Comparison of ENCODE assay signal across 26 cellular contexts in the genomic region with DNA sequence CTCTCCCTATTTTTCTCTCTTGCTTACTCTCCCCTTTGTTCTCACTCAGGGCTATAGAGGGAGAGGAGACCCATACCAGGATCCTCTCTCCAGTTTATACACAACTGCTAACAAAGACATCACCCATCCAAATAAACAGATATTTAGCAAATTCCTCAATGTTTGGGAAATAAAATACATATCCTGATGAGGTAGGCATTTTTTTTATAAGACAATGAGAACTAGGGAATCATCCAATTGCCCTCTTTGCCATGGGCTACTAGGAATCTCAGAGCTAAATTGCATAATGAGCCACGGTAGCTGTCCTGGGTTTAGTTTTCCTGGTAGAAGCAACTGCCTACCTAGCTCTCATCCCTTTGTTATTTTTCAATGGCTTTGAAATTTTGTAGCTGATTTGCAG. TPM values are rescaled to one million over a fixed set of nuclear protein-coding genes. Genes with fewer than 3 reads are reported as not detected.
"Had no signal": no experiment of that assay in that cellular context is flagged by ENCODE, and none has a peak within 500 bp of the region (broad histone marks: within the 10 kb centered on the region; RNA-seq: fewer than 3 reads in every experiment).

No MANE protein-coding gene starts in this region.

- DNase-seq: natural killer cell; occipital lobe; ovary; psoas muscle; right cardiac atrium; spleen; stimulated activated CD4-positive, alpha-beta T cell treated with anti-CD3 and anti-CD28 coated beads, Interleukin-12 subunit alpha, Interleukin-12 subunit beta, amount 100 ng/mL, for 4 hours; stimulated activated CD4-positive, alpha-beta T cell treated with anti-CD3 and anti-CD28 coated beads, Interleukin-1b, Interleukin-23, amount 100 ng/mL, for 48 hours; stimulated activated CD4-positive, alpha-beta T cell treated with anti-CD3 and anti-CD28 coated beads, Interleukin-4, amount 100 ng/mL, for 1 hour; stimulated activated CD4-positive, alpha-beta T cell treated with anti-CD3 and anti-CD28 coated beads, Interleukin-4, amount 100 ng/mL, for 4 hours; stimulated activated CD8-positive, alpha-beta memory T cell treated with anti-CD3 and anti-CD28 coated beads, Interleukin-4, amount 100 ng/mL, for 48 hours; stimulated activated naive CD4-positive, alpha-beta T cell; substantia nigra; testis; tibial artery; transverse colon; upper lobe of right lung; uterus had no signal

- H3K27ac Mint-ChIP-seq: naive thymus-derived CD4-positive, alpha-beta T cell; natural killer cell; nephron; neural progenitor cell; progenitor cell of endocrine pancreas; stimulated activated memory B cell treated with anti-CD40 and anti-IgM and Interleukin-4, amounts not matched to agents 10 μg/mL and 1 μg/mL and 100 μg/mL, for 72 hours; stimulated activated naive CD8-positive, alpha-beta T cell treated with anti-CD3 and anti-CD28 coated beads, Interleukin-15, Interleukin-2, amounts not matched to agents 100 ng/mL and 50 ng/mL, for 24 hours; type B pancreatic cell had no signal

- H3K9me3 Mint-ChIP-seq: naive thymus-derived CD4-positive, alpha-beta T cell; natural killer cell; nephron; neural progenitor cell; stimulated activated memory B cell treated with anti-CD40 and anti-IgM and Interleukin-4, amounts not matched to agents 10 μg/mL and 1 μg/mL and 100 μg/mL, for 72 hours; stimulated activated naive CD8-positive, alpha-beta T cell treated with anti-CD3 and anti-CD28 coated beads, Interleukin-15, Interleukin-2, amounts not matched to agents 100 ng/mL and 50 ng/mL, for 24 hours; type B pancreatic cell had no signal

- H3K4me3 Mint-ChIP-seq: naive thymus-derived CD4-positive, alpha-beta T cell; natural killer cell; nephron; neural progenitor cell; stimulated activated memory B cell treated with anti-CD40 and anti-IgM and Interleukin-4, amounts not matched to agents 10 μg/mL and 1 μg/mL and 100 μg/mL, for 72 hours; stimulated activated naive CD8-positive, alpha-beta T cell treated with anti-CD3 and anti-CD28 coated beads, Interleukin-15, Interleukin-2, amounts not matched to agents 100 ng/mL and 50 ng/mL, for 24 hours; type B pancreatic cell had no signal

- ATAC-seq: naive thymus-derived CD4-positive, alpha-beta T cell; natural killer cell; psoas muscle; right cardiac atrium; sciatic nerve; stimulated activated memory B cell treated with anti-CD40 and anti-IgM and Interleukin-4, amounts not matched to agents 10 μg/mL and 1 μg/mL and 100 μg/mL, for 72 hours; upper lobe of right lung had no signal

- H3K27me3 Mint-ChIP-seq: stimulated activated memory B cell treated with anti-CD40 and anti-IgM and Interleukin-4, amounts not matched to agents 10 μg/mL and 1 μg/mL and 100 μg/mL, for 72 hours; stimulated activated naive CD8-positive, alpha-beta T cell treated with anti-CD3 and anti-CD28 coated beads, Interleukin-15, Interleukin-2, amounts not matched to agents 100 ng/mL and 50 ng/mL, for 24 hours had no signal

- H3K4me1 Mint-ChIP-seq: naive thymus-derived CD4-positive, alpha-beta T cell; natural killer cell; nephron; neural progenitor cell; stimulated activated memory B cell treated with anti-CD40 and anti-IgM and Interleukin-4, amounts not matched to agents 10 μg/mL and 1 μg/mL and 100 μg/mL, for 72 hours had no signal

RNA-seq across cellular contexts. Expression of gene GALNT14, which starts 51.9 kb away (rescaled TPM):
- polyA plus RNA-seq: naive thymus-derived CD4-positive, alpha-beta T cell had no signal
